In genomic region chr4:168451331-168451730, GRCh38 we compare ENCODE assay signal across 11 cellular contexts. TPM values are rescaled to one million over a fixed set of nuclear protein-coding genes. Genes with fewer than 3 reads are reported as not detected.
A peak's percentile ranks its signal among the peaks of the same experiment; 100 is the strongest.
DNase-seq lines count a peak whose midpoint lies in the region; ATAC-seq and TF ChIP-seq lines count a peak whose summit lies in the region.
"Had no signal": no experiment of that assay in that cellular context is flagged by ENCODE, and none has a peak within 500 bp of the region (broad histone marks: within the 10 kb centered on the region; RNA-seq: fewer than 3 reads in every experiment).

No MANE protein-coding gene starts in this region.

- peaks cover 0 to 80% (median 29%) of the 10 kb centered on the region in 6 donors for H3K36me3 ChIP-seq in spleen

- TF ChIP-seq CTCF in nephron progenitor cell (IDR thresholded peaks at IDR 0.05) (no peak), spleen (IDR thresholded peaks at IDR 0.05 in 8 of 11, conservative IDR thresholded peaks at IDR 0.05 in 3 of 11) (no peak)

- H3K4me3 Mint-ChIP-seq in dendritic cell treated with granulocyte-macrophage colony-stimulating factor and Interleukin-4, amounts not matched to agents 40 ng/mL and 50 ng/mL, for 4 days = no peak overlapping the region
- no peak overlapping the region for H3K4me3 Mint-ChIP-seq in nephron progenitor cell

- intact Hi-C loops in dendritic cell treated with granulocyte-macrophage colony-stimulating factor and Interleukin-4, amounts not matched to agents 40 ng/mL and 50 ng/mL, for 4 days (cut with micrococcal nuclease) = no loop called here
- intact Hi-C loops in spleen (cut with DNase I; ENCODE audit: low total_unique reads) = no loop called here

- H3K4me1 Mint-ChIP-seq in dendritic cell treated with granulocyte-macrophage colony-stimulating factor and Interleukin-4, amounts not matched to agents 40 ng/mL and 50 ng/mL, for 4 days (ENCODE audit: low read depth) = peaks cover 20% of the 10 kb centered on the region
- peaks cover 24% of the 10 kb centered on the region for H3K4me1 Mint-ChIP-seq in nephron progenitor cell

- H3K27me3 Mint-ChIP-seq in dendritic cell treated with granulocyte-macrophage colony-stimulating factor and Interleukin-4, amounts not matched to agents 40 ng/mL and 50 ng/mL, for 4 days = no peaks in the 10 kb centered on the region
- no peaks in the 10 kb centered on the region for H3K27me3 Mint-ChIP-seq in nephron progenitor cell (ENCODE audit: low read depth, poor library complexity)

- peaks cover 48% of the 10 kb centered on the region for H3K36me3 Mint-ChIP-seq in dendritic cell treated with granulocyte-macrophage colony-stimulating factor and Interleukin-4, amounts not matched to agents 40 ng/mL and 50 ng/mL, for 4 days (ENCODE audit: low read depth)
- H3K36me3 Mint-ChIP-seq in nephron progenitor cell (ENCODE audit: low read depth) = no peaks in the 10 kb centered on the region

- DNase-seq in CD1c-positive myeloid dendritic cell (ENCODE audit: extremely low spot score) = peak; percentile 14
- DNase-seq in nucleus accumbens (lab: John Stamatoyannopoulos, UW) = no peak
- no peak for DNase-seq in NAMALWA (ENCODE audit: low spot score)
- DNase-seq in nephron progenitor cell = no peak
- no peak for DNase-seq in spleen
- DNase-seq: effector memory CD4-positive, alpha-beta T cell; SHP77 had no signal

- no peaks in the 10 kb centered on the region for H3K9me3 ChIP-seq in spleen

- ATAC-seq in GM19463 (IDR thresholded peaks at IDR 0.05; ENCODE audit: unreplicated experiment) (peak; percentile 15), HG03442 (IDR thresholded peaks at IDR 0.05; ENCODE audit: unreplicated experiment) (peak; percentile 16)

- H3K27me3 ChIP-seq in spleen (replicated peaks in 1 of 7) = no peaks in the 10 kb centered on the region

- no peak overlapping the region for H3K4me3 ChIP-seq in spleen

- peak overlapping the region; percentile 36 for H3K27ac Mint-ChIP-seq in dendritic cell treated with granulocyte-macrophage colony-stimulating factor and Interleukin-4, amounts not matched to agents 40 ng/mL and 50 ng/mL, for 4 days
- no peak overlapping the region for H3K27ac Mint-ChIP-seq in nephron progenitor cell

- 72 to 89% (median 82%) methylated on average over 2 of the region's 2 CpGs for WGBS in spleen, 5 donors

- peaks cover 7% of the 10 kb centered on the region for H3K9me3 Mint-ChIP-seq in dendritic cell treated with granulocyte-macrophage colony-stimulating factor and Interleukin-4, amounts not matched to agents 40 ng/mL and 50 ng/mL, for 4 days
- H3K9me3 Mint-ChIP-seq in nephron progenitor cell = peaks cover 4% of the 10 kb centered on the region

- TF ChIP-seq POLR2A in spleen (IDR thresholded peaks at IDR 0.05) = no peak

- H3K4me1 ChIP-seq in spleen = peaks cover 0 to 6% (median 0%) of the 10 kb centered on the region in 6 donors
- H3K4me1 ChIP-seq: parathyroid adenoma had no signal

- peak overlapping the region in 3 of 8 donors; percentile 2 to 28 (median 11) for H3K27ac ChIP-seq in spleen
- H3K27ac ChIP-seq: parathyroid adenoma had no signal

RNA-seq across cellular contexts. Expression of gene DDX60L, which starts 29.0 kb away (rescaled TPM):
- total RNA-seq in spleen = 10 to 100 TPM; 35.4 to 82.2 (median 60.5) TPM
- 10 to 100 TPM in 2 of 3 donors, 1 to 10 TPM in 1; 9.3 to 19.1 (median 16.5) TPM for polyA plus RNA-seq in spleen

RNA-seq across cellular contexts. Expression of gene PALLD, which starts 45.5 kb away (rescaled TPM):
- total RNA-seq in spleen = 100 to 1,000 TPM in 6 of 7 donors, 10 to 100 TPM in 1; 83.5 to 228 (median 183) TPM
- 10 to 100 TPM; 24.3 to 53.1 (median 35.8) TPM for polyA plus RNA-seq in spleen
